Comparison of ENCODE assay signal across 22 cellular contexts in genomic region chr1:67680486-67680885, GRCh38.
"Had no signal": no experiment of that assay in that cellular context is flagged by ENCODE, and none has a peak within 500 bp of the region (broad histone marks: within the 10 kb centered on the region; RNA-seq: fewer than 3 reads in every experiment).

No MANE protein-coding gene starts in this region.

- ATAC-seq: activated CD8-positive, alpha-beta T cell treated with anti-CD3 and anti-CD28 coated beads for 36 hours; left lung; naive thymus-derived CD4-positive, alpha-beta T cell had no signal

- H3K27me3 ChIP-seq: hepatocyte, left lung, neural progenitor cell, sigmoid colon, testis, vagina had no signal

- H3K36me3 ChIP-seq: left lung, neural progenitor cell, sigmoid colon, vagina had no signal

- H2AFZ ChIP-seq: hepatocyte, neural progenitor cell had no signal

- H3K9ac ChIP-seq: neural progenitor cell had no signal

- H3K4me3 ChIP-seq: hepatocyte, left lung, lung, neural progenitor cell, sigmoid colon, smooth muscle cell, testis, vagina had no signal

- H3K4me1 ChIP-seq: neural progenitor cell, testis had no signal

- H3K9me3 ChIP-seq: left lung, sigmoid colon, testis, vagina had no signal

- H3K4me2 ChIP-seq: hepatocyte, neural progenitor cell, smooth muscle cell had no signal

- DNase-seq: activated CD4-positive, alpha-beta T cell treated with anti-CD3 and anti-CD28 coated beads, Interleukin-2, amount 10 ng/mL, durations not matched to agents 7 days and 5 days; activated CD4-positive, CD25-positive, alpha-beta regulatory T cell treated with anti-CD3 and anti-CD28 coated beads, Interleukin-2, amount 50 U/mL, for 72 hours; activated CD8-positive, alpha-beta T cell treated with anti-CD3 and anti-CD28 coated beads for 36 hours; activated naive CD4-positive, alpha-beta T cell treated with Interleukin-2 at 50 U/mL for 16 hours; amygdala; cerebellar nuclear complex; cortex of kidney; foreskin melanocyte; immature natural killer cell; left lung; naive thymus-derived CD4-positive, alpha-beta T cell; posterior cingulate gyrus; sigmoid colon; stimulated activated CD4-positive, alpha-beta T cell treated with anti-CD3 and anti-CD28 coated beads, Interleukin-15, amount 100 ng/mL, for 24 hours; stimulated activated naive CD4-positive, alpha-beta T cell; testis; WERI-Rb-1 had no signal

- H3K27ac ChIP-seq: hepatocyte, left lung, neural progenitor cell, sigmoid colon, testis, vagina, WERI-Rb-1 had no signal
